In the genomic region with DNA sequence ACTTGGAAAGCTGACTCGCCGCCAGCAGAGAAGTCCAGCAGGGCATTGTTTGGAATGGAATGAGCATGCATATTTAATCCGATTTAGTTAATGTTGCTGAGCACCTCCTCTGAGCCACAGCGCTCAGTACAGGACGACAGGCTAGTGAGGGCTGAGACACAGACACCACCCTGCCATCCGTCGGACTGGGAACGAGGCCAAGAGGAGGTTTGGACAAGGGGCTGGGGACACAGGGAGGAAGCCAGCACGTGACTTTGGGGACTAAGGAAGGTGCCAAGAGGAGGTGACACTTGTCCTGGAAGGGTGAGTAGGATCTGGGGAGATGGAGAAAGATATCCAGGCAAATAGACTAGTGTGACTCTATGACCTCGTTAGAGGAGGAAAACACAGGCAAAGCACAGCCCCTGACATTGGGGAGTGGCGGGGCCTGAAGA, we compare ENCODE assay signal across 1 cellular context.
TF ChIP-seq lines count a peak whose summit lies in the region.

No MANE protein-coding gene starts in this region.

TF ChIP-seq in H1, 55 proteins besides CTCF, POLR2A, EP300 and RAD21:
- TF ChIP-seq CTBP2 (IDR thresholded peaks at IDR 0.05; ENCODE audit: borderline replicate concordance, insufficient read depth, insufficient read length, low read length): no peak
- 0 out of 2 replicates have a peak, but pooled peaks have one; percentile 16 for TF ChIP-seq BACH1 (IDR thresholded peaks at IDR 0.05; ENCODE audit: low read length)
